23 cellular contexts compared by ENCODE assay signal in genomic region chr19:17788632-17789031, GRCh38. TPM values are rescaled to one million over a fixed set of nuclear protein-coding genes. Genes with fewer than 3 reads are reported as not detected.
A peak's percentile ranks its signal among the peaks of the same experiment; 100 is the strongest.
DNase-seq lines count a peak whose midpoint lies in the region; ATAC-seq lines count a peak whose summit lies in the region.
"Had no signal": no experiment of that assay in that cellular context is flagged by ENCODE, and none has a peak within 500 bp of the region (broad histone marks: within the 10 kb centered on the region; RNA-seq: fewer than 3 reads in every experiment).

No MANE protein-coding gene starts in this region.

- intact Hi-C loops in activated naive CD4-positive, alpha-beta T cell treated with anti-CD3 and anti-CD28 coated beads for 36 hours (cut with micrococcal nuclease): no loop called here

- no peak overlapping the region for H3K4me3 Mint-ChIP-seq in activated naive CD4-positive, alpha-beta T cell treated with anti-CD3 and anti-CD28 coated beads for 36 hours
- no peak overlapping the region for H3K4me3 Mint-ChIP-seq in T-cell
- H3K4me3 Mint-ChIP-seq in effector memory CD8-positive, alpha-beta T cell: no peak overlapping the region
- H3K4me3 Mint-ChIP-seq: HFFc6 had no signal

- no peak for ATAC-seq in activated naive CD4-positive, alpha-beta T cell treated with anti-CD3 and anti-CD28 coated beads, Interleukin-2, amount 50 U/mL, for 72 hours
- ATAC-seq in T-cell (replicated peaks in 1 of 4): no peak
- no peak for ATAC-seq in effector memory CD8-positive, alpha-beta T cell (replicated peaks)
- no peak for ATAC-seq in GM21528 (IDR thresholded peaks at IDR 0.05; ENCODE audit: low FRiP score, unreplicated experiment)

- POLR2A ChIA-PET in T-cell (lab: Charles Lee): no interaction called here

- peaks cover 34% of the 10 kb centered on the region for H3K4me1 Mint-ChIP-seq in activated naive CD4-positive, alpha-beta T cell treated with anti-CD3 and anti-CD28 coated beads for 36 hours (ENCODE audit: low read depth)
- H3K4me1 Mint-ChIP-seq in T-cell: peaks cover 31 to 46% (median 32%) of the 10 kb centered on the region in 3 donors
- peaks cover 22 to 35% of the 10 kb centered on the region in 2 donors for H3K4me1 Mint-ChIP-seq in effector memory CD8-positive, alpha-beta T cell (ENCODE audit: low read depth in 2 of 2)

- H3K9me3 Mint-ChIP-seq in activated naive CD4-positive, alpha-beta T cell treated with anti-CD3 and anti-CD28 coated beads, Interleukin-2, amount 50 U/mL, for 72 hours: no peaks in the 10 kb centered on the region
- H3K9me3 Mint-ChIP-seq in activated naive CD4-positive, alpha-beta T cell treated with anti-CD3 and anti-CD28 coated beads for 36 hours: no peaks in the 10 kb centered on the region
- H3K9me3 Mint-ChIP-seq in T-cell: no peaks in the 10 kb centered on the region
- H3K9me3 Mint-ChIP-seq in effector memory CD8-positive, alpha-beta T cell: no peaks in the 10 kb centered on the region
- H3K9me3 Mint-ChIP-seq: HFFc6 had no signal

- H3K36me3 Mint-ChIP-seq in activated naive CD4-positive, alpha-beta T cell treated with anti-CD3 and anti-CD28 coated beads, Interleukin-2, amount 50 U/mL, for 72 hours: no peaks in the 10 kb centered on the region
- peaks cover 25% of the 10 kb centered on the region for H3K36me3 Mint-ChIP-seq in activated naive CD4-positive, alpha-beta T cell treated with anti-CD3 and anti-CD28 coated beads for 36 hours (ENCODE audit: low read depth)
- H3K36me3 Mint-ChIP-seq in T-cell: peaks cover 27% of the 10 kb centered on the region
- peaks cover 23% of the 10 kb centered on the region for H3K36me3 Mint-ChIP-seq in effector memory CD8-positive, alpha-beta T cell (ENCODE audit: insufficient read depth)

- CTCF ChIA-PET in activated naive CD4-positive, alpha-beta T cell treated with anti-CD3 and anti-CD28 coated beads for 36 hours (lab: Charles Lee): no interaction called here
- CTCF ChIA-PET in T-cell (lab: Charles Lee): no interaction called here

- DNase-seq in activated naive CD4-positive, alpha-beta T cell treated with anti-CD3 and anti-CD28 coated beads, Interleukin-2, amount 50 U/mL, for 72 hours (ENCODE audit: low spot score in 2 of 2): no peak
- no peak for DNase-seq in activated naive CD4-positive, alpha-beta T cell treated with anti-CD3 and anti-CD28 coated beads for 36 hours
- no peak for DNase-seq in T-cell
- no peak for DNase-seq in effector memory CD8-positive, alpha-beta T cell
- DNase-seq in stimulated activated CD4-positive, alpha-beta T cell treated with anti-CD3 and anti-CD28 coated beads, Interleukin-2, amount 100 ng/mL, for 48 hours: no peak
- DNase-seq in NCI-H1092 treated with DMSO at 0.1 percent for 48 hours (lab: John Stamatoyannopoulos, UW): no peak
- DNase-seq: BE2C, Caco-2, DMS 273 treated with DMSO at 0.1 percent for 48 hours, DMS79 treated with DMSO at 0.1 percent for 48 hours, H7, HFFc6, KG1, NCI-H1105, NCI-H146, NCI-H2029, NCI-H226, NCI-H510A treated with DMSO at 0.1 percent for 48 hours, NCI-H748 treated with DMSO at 0.1 percent for 48 hours, SHP77 treated with DMSO at 0.1 percent for 48 hours had no signal

- H3K27me3 Mint-ChIP-seq in activated naive CD4-positive, alpha-beta T cell treated with anti-CD3 and anti-CD28 coated beads for 36 hours (ENCODE audit: low read depth): no peaks in the 10 kb centered on the region
- no peaks in the 10 kb centered on the region for H3K27me3 Mint-ChIP-seq in T-cell
- H3K27me3 Mint-ChIP-seq in effector memory CD8-positive, alpha-beta T cell: peaks cover 0 to 1% of the 10 kb centered on the region in 2 donors

- H3K27ac Mint-ChIP-seq in activated naive CD4-positive, alpha-beta T cell treated with anti-CD3 and anti-CD28 coated beads, Interleukin-2, amount 50 U/mL, for 72 hours: peak overlapping the region; percentile 18 to 44
- H3K27ac Mint-ChIP-seq in activated naive CD4-positive, alpha-beta T cell treated with anti-CD3 and anti-CD28 coated beads for 36 hours: no peak overlapping the region
- H3K27ac Mint-ChIP-seq in T-cell: peak overlapping the region; percentile 10 to 80
- H3K27ac Mint-ChIP-seq in effector memory CD8-positive, alpha-beta T cell: peak overlapping the region; percentile 73 to 92
- H3K27ac Mint-ChIP-seq: HFFc6 had no signal

RNA-seq across cellular contexts. Expression of gene B3GNT3, which starts 6.3 kb away (rescaled TPM):
- under 1 TPM; 0.30 to 0.41 TPM for total RNA-seq in activated naive CD4-positive, alpha-beta T cell treated with anti-CD3 and anti-CD28 coated beads, Interleukin-2, amount 50 U/mL, for 72 hours
- under 1 TPM; 0.17 to 0.19 TPM for total RNA-seq in activated naive CD4-positive, alpha-beta T cell treated with anti-CD3 and anti-CD28 coated beads for 36 hours
- total RNA-seq in T-cell: 1 to 10 TPM in 1 of 5 donors, under 1 TPM in 4; 0.12 to 1.2 (median 0.79) TPM
- total RNA-seq: A673, HFFc6, HT1080 had no signal

RNA-seq across cellular contexts. Expression of gene INSL3, which starts 32.7 kb away (rescaled TPM):
- 10 to 100 TPM in 1 of 2 donors, 1 to 10 TPM in 1; 6.3 to 10.5 TPM for total RNA-seq in activated naive CD4-positive, alpha-beta T cell treated with anti-CD3 and anti-CD28 coated beads, Interleukin-2, amount 50 U/mL, for 72 hours
- total RNA-seq in activated naive CD4-positive, alpha-beta T cell treated with anti-CD3 and anti-CD28 coated beads for 36 hours: 1 to 10 TPM; 5.7 to 5.9 TPM
- total RNA-seq in T-cell: 1 to 10 TPM; 4.3 to 8.9 (median 5.4) TPM
- total RNA-seq: A673, Caco-2, H7, HFFc6, HT1080 had no signal

RNA-seq across cellular contexts. Expression of gene FCHO1, which starts 37.4 kb away (rescaled TPM):
- 10 to 100 TPM; 62.0 to 81.4 TPM for total RNA-seq in activated naive CD4-positive, alpha-beta T cell treated with anti-CD3 and anti-CD28 coated beads, Interleukin-2, amount 50 U/mL, for 72 hours
- 10 to 100 TPM; 48.9 to 56.8 TPM for total RNA-seq in activated naive CD4-positive, alpha-beta T cell treated with anti-CD3 and anti-CD28 coated beads for 36 hours
- total RNA-seq in T-cell: 100 to 1,000 TPM in 3 of 5 donors, 10 to 100 TPM in 2; 63.0 to 129 (median 118) TPM

RNA-seq across cellular contexts. Expression of gene JAK3, which starts 59.1 kb away (rescaled TPM):
- total RNA-seq in activated naive CD4-positive, alpha-beta T cell treated with anti-CD3 and anti-CD28 coated beads, Interleukin-2, amount 50 U/mL, for 72 hours: 100 to 1,000 TPM; 204 to 237 TPM
- total RNA-seq in activated naive CD4-positive, alpha-beta T cell treated with anti-CD3 and anti-CD28 coated beads for 36 hours: 100 to 1,000 TPM; 231 to 235 TPM
- 100 to 1,000 TPM; 120 to 224 (median 127) TPM for total RNA-seq in T-cell
- total RNA-seq: Caco-2 had no signal
